In the genomic region with DNA sequence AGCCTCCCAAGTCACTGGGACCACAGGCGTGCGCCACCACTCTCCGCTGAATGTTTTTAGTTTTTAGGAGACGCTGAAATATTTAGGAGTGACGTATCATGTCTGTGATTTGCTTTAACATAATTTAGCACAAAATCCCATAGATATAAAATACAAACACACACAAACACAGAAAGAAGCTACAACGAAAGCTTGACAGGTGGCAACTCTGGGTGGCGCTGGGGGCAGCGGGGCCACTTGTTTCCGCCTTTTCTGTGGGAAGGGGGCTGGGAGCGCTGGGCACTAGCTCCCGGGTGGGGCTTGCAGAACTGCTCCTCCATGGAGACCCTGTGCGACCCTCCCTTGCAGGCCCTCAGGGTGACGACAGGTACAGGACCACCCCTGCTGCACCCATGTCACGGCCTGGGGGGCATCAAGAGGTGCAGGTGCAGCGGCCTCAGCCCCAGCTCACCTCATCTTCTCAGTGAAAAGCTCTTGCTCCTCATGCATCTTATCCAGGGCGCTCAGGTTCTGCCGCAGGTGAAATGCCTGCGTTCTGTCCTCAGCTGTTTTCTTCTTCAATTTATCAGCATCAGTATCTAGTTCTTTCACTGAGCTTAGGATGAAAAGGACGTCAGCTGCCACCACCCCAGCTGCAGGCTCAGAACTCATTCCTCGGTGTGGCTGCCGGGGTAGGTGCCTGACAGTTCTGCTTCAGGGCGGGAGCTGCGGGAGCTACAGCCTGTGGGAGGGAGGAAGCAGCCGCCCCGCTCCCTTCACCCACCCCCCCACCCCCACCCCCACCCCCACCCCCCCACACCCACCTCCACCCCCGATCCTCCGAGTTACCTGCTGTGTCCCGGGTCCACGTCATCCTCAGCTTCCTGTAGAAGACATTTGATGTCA, we compare ENCODE assay signal across 28 cellular contexts. TPM values are rescaled to one million over a fixed set of nuclear protein-coding genes. Genes with fewer than 3 reads are reported as not detected.
"Had no signal": no experiment of that assay in that cellular context is flagged by ENCODE, and none has a peak within 500 bp of the region (broad histone marks: within the 10 kb centered on the region; RNA-seq: fewer than 3 reads in every experiment).

No MANE protein-coding gene starts in this region.

- DNase-seq: activated CD4-positive, alpha-beta memory T cell treated with anti-CD3 and anti-CD28 coated beads for 36 hours; activated CD4-positive, alpha-beta T cell treated with anti-CD3 and anti-CD28 coated beads, Interleukin-2, amount 10 ng/mL, durations not matched to agents 24 days and 14 days; activated CD4-positive, CD25-positive, alpha-beta regulatory T cell treated with anti-CD3 and anti-CD28 coated beads, Interleukin-2, amount 50 U/mL, for 72 hours; activated CD8-positive, alpha-beta memory T cell treated with anti-CD3 and anti-CD28 coated beads, Interleukin-2, amount 50 U/mL, for 4 hours; activated gamma-delta T cell; activated naive CD4-positive, alpha-beta T cell treated with anti-CD3 and anti-CD28 coated beads, Interleukin-2, amount 50 U/mL, for 16 hours; activated T-cell treated with anti-CD3 and anti-CD28 coated beads, Interleukin-2, amount 50 U/mL, for 1 hour; amniotic stem cell; effector memory CD8-positive, alpha-beta T cell; erythroblast; glutamatergic neuron; immature natural killer cell; left colon; naive B cell; sigmoid colon; small intestine; stimulated activated naive B cell treated with anti-CD40 and anti-IgM and Interleukin-4, amounts not matched to agents 10 μg/mL and 1 μg/mL and 100 μg/mL, for 72 hours; stomach; thyroid gland; upper lobe of right lung had no signal

- H3K36me3 Mint-ChIP-seq: activated CD4-positive, alpha-beta memory T cell treated with anti-CD3 and anti-CD28 coated beads for 36 hours; immature natural killer cell; mesothelial cell of epicardium; naive B cell; stimulated activated naive B cell treated with anti-CD40 and anti-IgM and Interleukin-4, amounts not matched to agents 10 μg/mL and 1 μg/mL and 100 μg/mL, for 72 hours had no signal

- H3K4me1 Mint-ChIP-seq: activated CD4-positive, alpha-beta T cell treated with anti-CD3 and anti-CD28 coated beads, Interleukin-2, amount 10 ng/mL, durations not matched to agents 24 days and 14 days; immature natural killer cell; naive B cell; stimulated activated naive B cell treated with anti-CD40 and anti-IgM and Interleukin-4, amounts not matched to agents 10 μg/mL and 1 μg/mL and 100 μg/mL, for 72 hours had no signal

- H3K4me3 Mint-ChIP-seq: activated CD4-positive, alpha-beta memory T cell treated with anti-CD3 and anti-CD28 coated beads for 36 hours; activated CD4-positive, alpha-beta T cell treated with anti-CD3 and anti-CD28 coated beads, Interleukin-2, amount 10 ng/mL, durations not matched to agents 24 days and 14 days; effector memory CD8-positive, alpha-beta T cell; immature natural killer cell; mesothelial cell of epicardium; naive B cell; stimulated activated naive B cell treated with anti-CD40 and anti-IgM and Interleukin-4, amounts not matched to agents 10 μg/mL and 1 μg/mL and 100 μg/mL, for 72 hours had no signal

- ATAC-seq: effector memory CD8-positive, alpha-beta T cell; gastrocnemius medialis; left colon; stimulated activated naive B cell treated with anti-CD40 and anti-IgM and Interleukin-4, amounts not matched to agents 10 μg/mL and 1 μg/mL and 100 μg/mL, for 72 hours had no signal

- H3K9me3 Mint-ChIP-seq: activated CD4-positive, alpha-beta memory T cell treated with anti-CD3 and anti-CD28 coated beads for 36 hours; activated CD4-positive, alpha-beta T cell treated with anti-CD3 and anti-CD28 coated beads, Interleukin-2, amount 10 ng/mL, durations not matched to agents 24 days and 14 days; effector memory CD8-positive, alpha-beta T cell; immature natural killer cell; mesothelial cell of epicardium; naive B cell; stimulated activated naive B cell treated with anti-CD40 and anti-IgM and Interleukin-4, amounts not matched to agents 10 μg/mL and 1 μg/mL and 100 μg/mL, for 72 hours had no signal

- H3K27ac Mint-ChIP-seq: activated CD4-positive, alpha-beta memory T cell treated with anti-CD3 and anti-CD28 coated beads for 36 hours; activated CD4-positive, alpha-beta T cell treated with anti-CD3 and anti-CD28 coated beads, Interleukin-2, amount 10 ng/mL, durations not matched to agents 24 days and 14 days; effector memory CD8-positive, alpha-beta T cell; immature natural killer cell; mesothelial cell of epicardium; stimulated activated naive B cell treated with anti-CD40 and anti-IgM and Interleukin-4, amounts not matched to agents 10 μg/mL and 1 μg/mL and 100 μg/mL, for 72 hours had no signal

RNA-seq across cellular contexts. Expression of gene CFAP74, which starts 15.3 kb away (rescaled TPM):
- total RNA-seq: activated CD4-positive, alpha-beta memory T cell treated with anti-CD3 and anti-CD28 coated beads for 36 hours; activated CD4-positive, alpha-beta T cell treated with anti-CD3 and anti-CD28 coated beads, Interleukin-2, amount 10 ng/mL, durations not matched to agents 24 days and 14 days; activated CD8-positive, alpha-beta memory T cell treated with anti-CD3 and anti-CD28 coated beads for 36 hours; astrocyte; cardiac septum; gastrocnemius medialis; hepatocyte; kidney; left colon; T-helper 1 cell treated with Interleukin-12 subunit alpha and Interleukin-12 subunit beta and Interleukin-4 antibody, amounts not matched to agents 30 ng/mL and 1 ng/mL, for 36 hours had no signal

RNA-seq across cellular contexts. Expression of gene GABRD, which starts 30.8 kb away (rescaled TPM):
- total RNA-seq: activated CD4-positive, alpha-beta memory T cell treated with anti-CD3 and anti-CD28 coated beads for 36 hours; activated CD4-positive, alpha-beta T cell treated with anti-CD3 and anti-CD28 coated beads, Interleukin-2, amount 10 ng/mL, durations not matched to agents 24 days and 14 days; activated CD8-positive, alpha-beta memory T cell treated with anti-CD3 and anti-CD28 coated beads for 36 hours; astrocyte; hepatocyte; left colon; sigmoid colon; T-helper 1 cell treated with Interleukin-12 subunit alpha and Interleukin-12 subunit beta and Interleukin-4 antibody, amounts not matched to agents 30 ng/mL and 1 ng/mL, for 36 hours had no signal
